Comparison of ENCODE assay signal across 1 cellular context in the genomic region with DNA sequence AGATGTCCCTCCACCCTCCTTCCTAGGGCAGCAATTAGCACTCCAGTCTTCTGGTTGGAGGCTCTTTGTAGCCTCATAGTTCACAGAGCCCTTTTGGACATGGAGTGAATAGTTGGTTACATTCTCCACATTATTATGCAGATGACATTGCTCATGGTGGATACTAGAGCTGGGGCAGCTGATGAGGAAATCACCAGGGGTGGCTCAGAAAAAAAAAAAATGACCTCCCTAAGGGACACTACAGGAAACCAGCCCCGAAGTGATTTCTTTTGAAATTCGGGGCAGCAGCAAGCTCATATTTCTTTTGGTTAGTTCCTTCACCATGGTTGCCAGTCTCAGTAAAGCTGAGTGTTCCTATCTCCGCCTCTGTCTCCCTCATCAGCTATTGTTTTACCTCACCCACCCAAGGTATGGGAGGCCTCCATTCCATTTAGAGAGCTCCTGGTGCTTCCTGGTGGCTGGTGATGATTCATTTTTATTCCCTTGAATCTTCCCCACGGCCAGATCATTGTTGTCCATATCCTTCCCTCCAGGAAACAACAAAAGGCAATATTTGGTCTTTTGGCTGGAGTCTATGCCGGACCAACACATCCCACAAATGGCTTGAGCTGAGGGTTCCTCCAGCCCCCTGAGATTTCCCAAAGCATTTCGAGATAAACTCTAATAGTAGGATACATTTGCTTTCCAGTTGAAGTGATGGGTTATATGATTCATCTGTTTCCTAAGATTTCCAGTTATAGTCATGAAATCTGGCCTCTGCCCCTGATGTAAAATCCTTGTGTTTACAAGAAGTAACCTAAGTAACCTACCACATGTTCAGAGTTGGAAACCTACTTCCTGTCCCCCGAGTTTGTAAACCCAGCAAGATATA.
TF ChIP-seq lines count a peak whose summit lies in the region.

No MANE protein-coding gene starts in this region.

TF ChIP-seq in WTC11, 78 proteins besides CTCF, POLR2A, EP300 and RAD21 (continued from another document):
- no peak for TF ChIP-seq PREB (CRISPR knock-in tag; IDR thresholded peaks at IDR 0.05; ENCODE audit: borderline replicate concordance)
- TF ChIP-seq, protein P1, sequence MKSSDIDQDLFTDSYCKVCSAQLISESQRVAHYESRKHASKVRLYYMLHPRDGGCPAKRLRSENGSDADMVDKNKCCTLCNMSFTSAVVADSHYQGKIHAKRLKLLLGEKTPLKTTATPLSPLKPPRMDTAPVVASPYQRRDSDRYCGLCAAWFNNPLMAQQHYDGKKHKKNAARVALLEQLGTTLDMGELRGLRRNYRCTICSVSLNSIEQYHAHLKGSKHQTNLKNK (CRISPR knock-in tag; IDR thresholded peaks at IDR 0.05) = no peak
- no peak for TF ChIP-seq FOXJ3 (CRISPR knock-in tag; IDR thresholded peaks at IDR 0.05; ENCODE audit: borderline replicate concordance)
- TF ChIP-seq EMX1 (CRISPR knock-in tag; IDR thresholded peaks at IDR 0.05) = no peak
TF ChIP-seq in WTC11: peak in this region for 0.
